ENCODE assay signal across 33 cellular contexts in the genomic region with DNA sequence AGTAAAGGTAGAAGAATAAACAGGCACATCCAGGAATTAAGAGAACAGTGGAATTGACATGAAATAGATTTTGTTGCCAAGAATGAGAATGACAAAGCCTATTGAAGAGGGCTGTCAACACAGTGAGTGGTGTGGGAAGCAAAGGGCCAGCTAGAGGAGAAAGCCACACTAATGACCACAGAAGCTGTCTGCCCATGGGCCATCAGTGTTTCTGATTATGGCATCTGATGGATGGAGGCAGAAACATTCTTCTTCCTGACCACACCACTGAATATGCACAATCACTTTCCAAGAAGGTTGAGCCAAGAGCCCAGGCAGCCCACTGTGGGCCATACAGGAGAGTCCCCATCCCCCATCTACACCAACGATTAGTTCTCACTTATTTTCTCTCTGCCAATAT.
"Had no signal": no experiment of that assay in that cellular context is flagged by ENCODE, and none has a peak within 500 bp of the region (broad histone marks: within the 10 kb centered on the region; RNA-seq: fewer than 3 reads in every experiment).

No MANE protein-coding gene starts in this region.

- H3K9ac ChIP-seq: KMS-11 had no signal

- H3K4me1 ChIP-seq: adrenal gland had no signal

- H2AFZ ChIP-seq: PC-9 had no signal

- H3K9me3 ChIP-seq: adrenal gland had no signal

- H3K4me1 Mint-ChIP-seq: activated B cell treated with CpG ODN at 0.5 μM for 24 hours; central memory CD8-positive, alpha-beta T cell had no signal

- H3K4me3 ChIP-seq: adrenal gland, cardiac muscle cell, PC-9 had no signal

- H3K27me3 ChIP-seq: adrenal gland, cardiac muscle cell had no signal

- H3K27ac Mint-ChIP-seq: activated B cell treated with CpG ODN at 0.5 μM for 24 hours; activated CD4-positive, alpha-beta memory T cell treated with anti-CD3 and anti-CD28 coated beads for 36 hours; activated naive CD4-positive, alpha-beta T cell treated with anti-CD3 and anti-CD28 coated beads for 36 hours; activated naive CD4-positive, alpha-beta T cell treated with anti-CD3 and anti-CD28 coated beads, Interleukin-2, amount 50 U/mL, for 72 hours; activated T-helper 1 cell treated with anti-CD3 and anti-CD28 coated beads, Interleukin-12 subunit alpha, Interleukin-12 subunit beta, Interleukin-2, Interleukin-4 antibody, amounts not matched to agents 30 ng/mL and 10 ng/mL and 1 ng/mL, durations not matched to agents 14 hours and 24 hours and 36 hours had no signal

- H3K27ac ChIP-seq: adrenal gland, cardiac muscle cell, KMS-11, PC-9, VCaP had no signal

- H3K9me3 Mint-ChIP-seq: activated CD4-positive, alpha-beta memory T cell treated with anti-CD3 and anti-CD28 coated beads for 36 hours; activated naive CD4-positive, alpha-beta T cell treated with anti-CD3 and anti-CD28 coated beads for 36 hours; activated naive CD4-positive, alpha-beta T cell treated with anti-CD3 and anti-CD28 coated beads, Interleukin-2, amount 50 U/mL, for 72 hours; activated T-cell treated with anti-CD3 and anti-CD28 coated beads, Interleukin-2, amount 50 U/mL, for 4 hours; activated T-helper 1 cell treated with anti-CD3 and anti-CD28 coated beads, Interleukin-12 subunit alpha, Interleukin-12 subunit beta, Interleukin-2, Interleukin-4 antibody, amounts not matched to agents 30 ng/mL and 10 ng/mL and 1 ng/mL, durations not matched to agents 14 hours and 24 hours and 36 hours; central memory CD8-positive, alpha-beta T cell had no signal

- DNase-seq: activated B cell treated with CpG ODN at 0.5 μM for 24 hours; activated CD4-positive, alpha-beta memory T cell treated with anti-CD3 and anti-CD28 coated beads for 36 hours; activated CD4-positive, alpha-beta T cell treated with anti-CD3 and anti-CD28 coated beads for 4 hours; activated CD4-positive, alpha-beta T cell treated with anti-CD3 and anti-CD28 coated beads, Interleukin-2, amount 50 U/mL, for 1 hour; activated CD4-positive, CD25-positive, alpha-beta regulatory T cell treated with anti-CD3 and anti-CD28 coated beads, Interleukin-2, amount 50 U/mL, for 72 hours; activated CD8-positive, alpha-beta memory T cell treated with anti-CD3 and anti-CD28 coated beads, Interleukin-2, amount 50 U/mL, for 4 hours; activated gamma-delta T cell treated with Interleukin-2 at 50 U/mL for 16 hours; activated naive CD4-positive, alpha-beta T cell treated with anti-CD3 and anti-CD28 coated beads for 36 hours; activated T-cell treated with anti-CD3 and anti-CD28 coated beads for 4 hours; activated T-cell treated with anti-CD3 and anti-CD28 coated beads, Interleukin-2, amount 50 U/mL, for 4 hours; adrenal gland; NCI-H1048; NCI-H1436 treated with DMSO at 0.1 percent for 48 hours; NCI-H1694 treated with DMSO at 0.1 percent for 48 hours; NCI-H2029 treated with DMSO at 0.1 percent for 48 hours; NCI-H2171 treated with DMSO at 0.1 percent for 48 hours; NCI-H2227 treated with DMSO at 0.1 percent for 48 hours; NCI-H446; NCI-H510A treated with DMSO at 0.1 percent for 48 hours; NCI-H526 treated with DMSO at 0.1 percent for 48 hours; NCI-H774; PC-9; Right ventricle myocardium superior; SW 1271; T-helper 1 cell; T-helper 2 cell; T-helper 9 cell had no signal

- H3K4me3 Mint-ChIP-seq: activated B cell treated with CpG ODN at 0.5 μM for 24 hours; activated CD4-positive, alpha-beta memory T cell treated with anti-CD3 and anti-CD28 coated beads for 36 hours; activated naive CD4-positive, alpha-beta T cell treated with anti-CD3 and anti-CD28 coated beads for 36 hours; activated T-cell treated with anti-CD3 and anti-CD28 coated beads, Interleukin-2, amount 50 U/mL, for 4 hours; activated T-helper 1 cell treated with anti-CD3 and anti-CD28 coated beads, Interleukin-12 subunit alpha, Interleukin-12 subunit beta, Interleukin-2, Interleukin-4 antibody, amounts not matched to agents 30 ng/mL and 10 ng/mL and 1 ng/mL, durations not matched to agents 14 hours and 24 hours and 36 hours; central memory CD8-positive, alpha-beta T cell had no signal

- H3K36me3 ChIP-seq: adrenal gland, cardiac muscle cell had no signal

- H3K36me3 Mint-ChIP-seq: activated CD4-positive, alpha-beta memory T cell treated with anti-CD3 and anti-CD28 coated beads for 36 hours; activated naive CD4-positive, alpha-beta T cell treated with anti-CD3 and anti-CD28 coated beads, Interleukin-2, amount 50 U/mL, for 72 hours had no signal

- H3K4me2 ChIP-seq: KMS-11, PC-9 had no signal
